In the genomic region with DNA sequence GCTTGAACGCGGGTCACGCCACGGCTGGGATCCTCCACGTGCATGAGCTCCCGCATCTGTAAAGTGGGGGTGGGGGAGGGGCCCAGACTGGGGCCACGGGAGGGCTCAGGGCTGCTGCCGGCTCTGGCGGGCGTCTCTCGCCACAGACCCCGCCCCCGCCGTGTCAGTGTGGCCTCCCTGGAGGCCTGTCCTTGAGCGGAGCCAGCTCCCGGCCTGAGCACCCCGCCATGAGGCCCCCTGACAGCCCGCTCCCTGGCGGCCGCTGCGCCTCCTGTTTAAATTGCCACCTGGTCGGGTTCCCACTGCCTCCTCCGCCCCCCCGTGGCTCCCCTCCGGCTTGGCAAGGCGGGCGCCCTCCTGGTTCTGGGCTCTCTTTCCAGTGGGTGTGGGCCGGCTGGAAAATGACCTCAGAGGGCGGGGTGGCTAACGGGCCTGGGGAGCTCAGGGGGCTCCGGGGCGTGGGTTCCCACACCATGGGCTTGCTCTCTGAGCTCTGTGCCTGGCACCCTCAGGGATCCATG, we compare ENCODE assay signal across 17 cellular contexts. TPM values are rescaled to one million over a fixed set of nuclear protein-coding genes. Genes with fewer than 3 reads are reported as not detected.
"Had no signal": no experiment of that assay in that cellular context is flagged by ENCODE, and none has a peak within 500 bp of the region (broad histone marks: within the 10 kb centered on the region; RNA-seq: fewer than 3 reads in every experiment).

No MANE protein-coding gene starts in this region.

- DNase-seq: activated CD4-positive, alpha-beta T cell treated with anti-CD3 and anti-CD28 coated beads, Interleukin-2, amount 50 U/mL, for 48 hours; activated CD4-positive, CD25-positive, alpha-beta regulatory T cell treated with anti-CD3 and anti-CD28 coated beads, Interleukin-2, amount 50 U/mL, for 72 hours; activated naive CD4-positive, alpha-beta T cell; central memory CD4-positive, alpha-beta T cell; hippocampal formation; kidney glomerular epithelial cell; naive B cell; posterior cingulate gyrus; sigmoid colon; stimulated activated CD4-positive, alpha-beta T cell treated with anti-CD3 and anti-CD28 coated beads, Interleukin-12 subunit alpha, Interleukin-12 subunit beta, amount 100 ng/mL, for 4 hours; stimulated activated naive CD4-positive, alpha-beta T cell treated with Interleukin-2 at 50 U/mL for 16 hours; trophoblast cell had no signal

- H3K36me3 ChIP-seq: neutrophil, sigmoid colon had no signal

- H3K9me3 Mint-ChIP-seq: activated T-helper 1 cell treated with anti-CD3 and anti-CD28 coated beads, Interleukin-12 subunit alpha, Interleukin-12 subunit beta, Interleukin-2, Interleukin-4 antibody, amounts not matched to agents 30 ng/mL and 10 ng/mL and 1 ng/mL, durations not matched to agents 14 hours and 24 hours and 36 hours; dendritic cell treated with granulocyte-macrophage colony-stimulating factor and Interleukin-4, amounts not matched to agents 40 ng/mL and 50 ng/mL, for 4 days had no signal

- H3K27ac ChIP-seq: neutrophil, sigmoid colon had no signal

- H3K36me3 Mint-ChIP-seq: naive B cell had no signal

- H3K4me3 Mint-ChIP-seq: activated T-helper 1 cell treated with anti-CD3 and anti-CD28 coated beads, Interleukin-12 subunit alpha, Interleukin-12 subunit beta, Interleukin-2, Interleukin-4 antibody, amounts not matched to agents 30 ng/mL and 10 ng/mL and 1 ng/mL, durations not matched to agents 14 hours and 24 hours and 36 hours; dendritic cell treated with granulocyte-macrophage colony-stimulating factor and Interleukin-4, amounts not matched to agents 40 ng/mL and 50 ng/mL, for 4 days; naive B cell had no signal

- H3K4me1 ChIP-seq: sigmoid colon had no signal

- H3K9me3 ChIP-seq: neutrophil, sigmoid colon had no signal

- H3K27ac Mint-ChIP-seq: activated T-helper 1 cell treated with anti-CD3 and anti-CD28 coated beads, Interleukin-12 subunit alpha, Interleukin-12 subunit beta, Interleukin-2, Interleukin-4 antibody, amounts not matched to agents 30 ng/mL and 10 ng/mL and 1 ng/mL, durations not matched to agents 14 hours and 24 hours and 36 hours; dendritic cell treated with granulocyte-macrophage colony-stimulating factor and Interleukin-4, amounts not matched to agents 40 ng/mL and 50 ng/mL, for 4 days had no signal

- H3K4me3 ChIP-seq: lung, sigmoid colon had no signal

RNA-seq across cellular contexts. Expression of gene SSTR5, which starts 42.1 kb away (rescaled TPM):
- total RNA-seq: activated T-helper 1 cell treated with anti-CD3 and anti-CD28 coated beads, Interleukin-12 subunit alpha, Interleukin-12 subunit beta, Interleukin-2, Interleukin-4 antibody, amounts not matched to agents 30 ng/mL and 10 ng/mL and 1 ng/mL, durations not matched to agents 14 hours and 24 hours and 36 hours; epithelial cell of proximal tubule; sigmoid colon had no signal
- polyA plus RNA-seq: lung had no signal

RNA-seq across cellular contexts. Expression of gene SOX8, which starts 48.9 kb away (rescaled TPM):
- total RNA-seq: epithelial cell of proximal tubule had no signal
